ENCODE assay signal across 10 cellular contexts in genomic region chr11:8685306-8685705, GRCh38. TPM values are rescaled to one million over a fixed set of nuclear protein-coding genes. Genes with fewer than 3 reads are reported as not detected.
DNase-seq lines count a peak whose midpoint lies in the region; ATAC-seq and TF ChIP-seq lines count a peak whose summit lies in the region.
"Had no signal": no experiment of that assay in that cellular context is flagged by ENCODE, and none has a peak within 500 bp of the region (broad histone marks: within the 10 kb centered on the region; RNA-seq: fewer than 3 reads in every experiment).

No MANE protein-coding gene starts in this region.

- H3K27ac Mint-ChIP-seq in activated naive CD4-positive, alpha-beta T cell treated with anti-CD3 and anti-CD28 coated beads, Interleukin-2, amount 10 ng/mL, durations not matched to agents 7 days and 5 days: no peak overlapping the region
- peak overlapping the region; percentile 53 for H3K27ac Mint-ChIP-seq in endothelial cell (ENCODE audit: unreplicated experiment)
- H3K27ac Mint-ChIP-seq in stimulated activated memory B cell treated with anti-CD40 and anti-IgM and Interleukin-4, amounts not matched to agents 10 μg/mL and 1 μg/mL and 100 μg/mL, for 72 hours: peak overlapping the region; percentile 99

- H3K36me3 ChIP-seq in prostate gland: peaks cover 0 to 19% of the 10 kb centered on the region in 2 donors

- no peaks in the 10 kb centered on the region for H3K27me3 ChIP-seq in prostate gland (replicated peaks; ENCODE audit: insufficient read depth)

- H3K9me3 ChIP-seq in prostate gland: no peaks in the 10 kb centered on the region

- H3K4me1 ChIP-seq in prostate gland (replicated peaks): peaks cover 8% of the 10 kb centered on the region

- intact Hi-C loops in prostate gland (cut with DNase I): no loop called here

- H3K36me3 Mint-ChIP-seq in activated naive CD4-positive, alpha-beta T cell treated with anti-CD3 and anti-CD28 coated beads, Interleukin-2, amount 10 ng/mL, durations not matched to agents 7 days and 5 days: peaks cover 57% of the 10 kb centered on the region
- peaks cover 41% of the 10 kb centered on the region for H3K36me3 Mint-ChIP-seq in endothelial cell (ENCODE audit: low read depth, unreplicated experiment)
- peaks cover 51% of the 10 kb centered on the region for H3K36me3 Mint-ChIP-seq in stimulated activated memory B cell treated with anti-CD40 and anti-IgM and Interleukin-4, amounts not matched to agents 10 μg/mL and 1 μg/mL and 100 μg/mL, for 72 hours

- no peaks in the 10 kb centered on the region for H3K27me3 Mint-ChIP-seq in activated naive CD4-positive, alpha-beta T cell treated with anti-CD3 and anti-CD28 coated beads, Interleukin-2, amount 10 ng/mL, durations not matched to agents 7 days and 5 days
- peaks cover 22% of the 10 kb centered on the region for H3K27me3 Mint-ChIP-seq in endothelial cell (ENCODE audit: unreplicated experiment)
- no peaks in the 10 kb centered on the region for H3K27me3 Mint-ChIP-seq in stimulated activated memory B cell treated with anti-CD40 and anti-IgM and Interleukin-4, amounts not matched to agents 10 μg/mL and 1 μg/mL and 100 μg/mL, for 72 hours

- CTCF ChIA-PET in activated naive CD4-positive, alpha-beta T cell treated with anti-CD3 and anti-CD28 coated beads, Interleukin-2, amount 10 ng/mL, durations not matched to agents 7 days and 5 days (lab: Charles Lee): no interaction called here

- WGBS in prostate gland: 84% methylated on average over 7 of the region's 7 CpGs

- peak overlapping the region; percentile 94 for H3K4me3 Mint-ChIP-seq in activated naive CD4-positive, alpha-beta T cell treated with anti-CD3 and anti-CD28 coated beads, Interleukin-2, amount 10 ng/mL, durations not matched to agents 7 days and 5 days
- peak overlapping the region; percentile 97 for H3K4me3 Mint-ChIP-seq in endothelial cell (ENCODE audit: unreplicated experiment)
- peak overlapping the region; percentile 92 for H3K4me3 Mint-ChIP-seq in stimulated activated memory B cell treated with anti-CD40 and anti-IgM and Interleukin-4, amounts not matched to agents 10 μg/mL and 1 μg/mL and 100 μg/mL, for 72 hours

- no peak for TF ChIP-seq POLR2A in prostate gland (IDR thresholded peaks at IDR 0.05)

- H3K27ac ChIP-seq in prostate gland: no peak overlapping the region

- H3K9me3 Mint-ChIP-seq in activated naive CD4-positive, alpha-beta T cell treated with anti-CD3 and anti-CD28 coated beads, Interleukin-2, amount 10 ng/mL, durations not matched to agents 7 days and 5 days: no peaks in the 10 kb centered on the region
- H3K9me3 Mint-ChIP-seq in endothelial cell (ENCODE audit: unreplicated experiment): no peaks in the 10 kb centered on the region
- peaks cover 4% of the 10 kb centered on the region for H3K9me3 Mint-ChIP-seq in stimulated activated memory B cell treated with anti-CD40 and anti-IgM and Interleukin-4, amounts not matched to agents 10 μg/mL and 1 μg/mL and 100 μg/mL, for 72 hours

- H3K4me3 ChIP-seq in prostate gland: no peak overlapping the region

- no peak for ATAC-seq in stimulated activated memory B cell treated with anti-CD40 and anti-IgM and Interleukin-4, amounts not matched to agents 10 μg/mL and 1 μg/mL and 100 μg/mL, for 72 hours
- ATAC-seq in GM21367 (IDR thresholded peaks at IDR 0.05; ENCODE audit: unreplicated experiment): no peak

- no peak for DNase-seq in activated naive CD4-positive, alpha-beta T cell treated with anti-CD3 and anti-CD28 coated beads, Interleukin-2, amount 10 ng/mL, durations not matched to agents 7 days and 5 days
- no peak for DNase-seq in activated naive CD4-positive, alpha-beta T cell (lab: John Stamatoyannopoulos, UW)
- DNase-seq in RKO (ENCODE audit: low spot score): peak; percentile 37
- DNase-seq in endothelial cell (ENCODE audit: low spot score): no peak
- no peak for DNase-seq in prostate gland (ENCODE audit: low spot score)
- no peak for DNase-seq in HT-29 (ENCODE audit: low spot score)
- DNase-seq: C1 segment of cervical spinal cord, HCEC 1CT had no signal

- TF ChIP-seq CTCF in endothelial cell (IDR thresholded peaks at IDR 0.05; ENCODE audit: unreplicated experiment) (no peak), prostate gland (IDR thresholded peaks at IDR 0.05) (no peak)

- H3K4me1 Mint-ChIP-seq in activated naive CD4-positive, alpha-beta T cell treated with anti-CD3 and anti-CD28 coated beads, Interleukin-2, amount 10 ng/mL, durations not matched to agents 7 days and 5 days: peaks cover 76% of the 10 kb centered on the region
- peaks cover 60% of the 10 kb centered on the region for H3K4me1 Mint-ChIP-seq in endothelial cell (ENCODE audit: unreplicated experiment)
- H3K4me1 Mint-ChIP-seq in stimulated activated memory B cell treated with anti-CD40 and anti-IgM and Interleukin-4, amounts not matched to agents 10 μg/mL and 1 μg/mL and 100 μg/mL, for 72 hours: peaks cover 62% of the 10 kb centered on the region

RNA-seq across cellular contexts. Expression of gene RPL27A, which starts 2.7 kb away (rescaled TPM):
- 1,456 TPM for total RNA-seq in endothelial cell (ENCODE audit: unreplicated experiment)
- 1,000 to 10,000 TPM in 1 of 2 donors, 100 to 1,000 TPM in 1; 693 to 1,360 TPM for total RNA-seq in prostate gland
- total RNA-seq in HT-29 (2014; rRNA removed; shearing (Covaris generic)): 2,307 and 2,374 TPM in 2 replicates

RNA-seq across cellular contexts. Expression of gene TRIM66, which starts 2.8 kb away (rescaled TPM):
- total RNA-seq in endothelial cell (ENCODE audit: unreplicated experiment) (11.4 TPM), prostate gland (10 to 100 TPM in 1 of 2 donors, 1 to 10 TPM in 1; 2.8 to 10.5 TPM)
- total RNA-seq in HT-29 (2014; rRNA removed; shearing (Covaris generic)): 6.7 and 7.0 TPM in 2 replicates
